Comparison of ENCODE assay signal across 32 cellular contexts in the genomic region with DNA sequence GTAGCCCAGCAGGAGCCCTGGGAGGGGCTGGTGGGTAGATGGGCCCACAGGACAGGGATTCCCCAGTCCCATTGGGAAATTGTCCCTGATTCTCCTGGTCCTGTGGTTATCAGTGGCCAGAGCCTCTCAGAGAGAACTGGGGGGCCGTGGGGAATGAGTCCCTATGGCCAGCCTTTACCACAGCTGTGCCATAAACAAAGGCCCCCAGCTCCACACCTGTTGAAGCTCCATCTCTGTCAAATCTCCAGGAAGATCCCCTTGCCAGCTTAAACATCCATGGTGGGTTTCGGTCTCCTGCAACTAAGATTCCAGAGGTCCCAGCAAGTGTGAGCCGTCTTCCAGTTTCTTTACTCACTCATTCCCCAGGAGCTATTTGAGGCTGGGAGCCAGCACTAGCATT.
"Had no signal": no experiment of that assay in that cellular context is flagged by ENCODE, and none has a peak within 500 bp of the region (broad histone marks: within the 10 kb centered on the region; RNA-seq: fewer than 3 reads in every experiment).

No MANE protein-coding gene starts in this region.

- H2AFZ ChIP-seq: PC-9 had no signal

- H3K4me3 ChIP-seq: PC-9 had no signal

- H3K4me3 Mint-ChIP-seq: activated CD4-positive, alpha-beta memory T cell treated with anti-CD3 and anti-CD28 coated beads, Interleukin-2, amount 10 ng/mL, durations not matched to agents 7 days and 5 days; activated CD8-positive, alpha-beta memory T cell treated with anti-CD3 and anti-CD28 coated beads, Interleukin-2, amount 10 ng/mL, durations not matched to agents 7 days and 5 days; activated naive CD4-positive, alpha-beta T cell treated with anti-CD3 and anti-CD28 coated beads, Interleukin-2, amount 10 ng/mL, durations not matched to agents 7 days and 5 days; activated naive CD8-positive, alpha-beta T cell; activated naive CD8-positive, alpha-beta T cell treated with anti-CD3 and anti-CD28 coated beads, Interleukin-2, amount 50 U/mL, for 24 hours had no signal

- DNase-seq: activated CD4-positive, alpha-beta memory T cell treated with anti-CD3 and anti-CD28 coated beads, Interleukin-2, amount 10 ng/mL, durations not matched to agents 7 days and 5 days; activated CD4-positive, alpha-beta T cell treated with anti-CD3 and anti-CD28 coated beads for 1 hour; activated CD4-positive, alpha-beta T cell treated with anti-CD3 and anti-CD28 coated beads for 48 hours; activated CD4-positive, CD25-positive, alpha-beta regulatory T cell; activated CD8-positive, alpha-beta memory T cell treated with anti-CD3 and anti-CD28 coated beads for 24 hours; activated CD8-positive, alpha-beta memory T cell treated with anti-CD3 and anti-CD28 coated beads, Interleukin-2, amount 10 ng/mL, durations not matched to agents 7 days and 5 days; activated CD8-positive, alpha-beta memory T cell treated with anti-CD3 and anti-CD28 coated beads, Interleukin-2, amount 50 U/mL, for 48 hours; activated effector memory CD4-positive, alpha-beta T cell treated with Interleukin-2 at 50 U/mL for 16 hours; activated naive CD4-positive, alpha-beta T cell treated with anti-CD3 and anti-CD28 coated beads, Interleukin-2, amount 10 ng/mL, durations not matched to agents 7 days and 5 days; activated naive CD8-positive, alpha-beta T cell treated with anti-CD3 and anti-CD28 coated beads, Interleukin-2, amount 50 U/mL, for 24 hours; activated T-cell treated with anti-CD3 and anti-CD28 coated beads, Interleukin-2, amount 50 U/mL, for 48 hours; anterior cingulate cortex; brain microvascular endothelial cell; Karpas-422; KBM-7; NCI-H1105; NCI-H1417 treated with DMSO at 0.1 percent for 48 hours; NCI-H2171 treated with DMSO at 0.1 percent for 48 hours; NCI-H2227 treated with DMSO at 0.1 percent for 48 hours; NCI-H446; NCI-H510A treated with DMSO at 0.1 percent for 48 hours; NCI-H526 treated with DMSO at 0.1 percent for 48 hours; PC-9; SIG-M5; SW 1271; T-helper 1 cell; T-helper 2 cell; T-helper 9 cell; WERI-Rb-1 had no signal

- H3K27me3 ChIP-seq: brain microvascular endothelial cell had no signal

- ATAC-seq: activated CD8-positive, alpha-beta memory T cell treated with anti-CD3 and anti-CD28 coated beads, Interleukin-2, amount 10 ng/mL, durations not matched to agents 7 days and 5 days; activated naive CD8-positive, alpha-beta T cell treated with anti-CD3 and anti-CD28 coated beads, Interleukin-2, amount 50 U/mL, for 24 hours; Right ventricle myocardium inferior had no signal

- H3K4me2 ChIP-seq: PC-9 had no signal

- H3K27ac Mint-ChIP-seq: activated CD4-positive, alpha-beta memory T cell treated with anti-CD3 and anti-CD28 coated beads, Interleukin-2, amount 10 ng/mL, durations not matched to agents 7 days and 5 days; activated CD8-positive, alpha-beta memory T cell treated with anti-CD3 and anti-CD28 coated beads, Interleukin-2, amount 10 ng/mL, durations not matched to agents 7 days and 5 days; activated naive CD4-positive, alpha-beta T cell treated with anti-CD3 and anti-CD28 coated beads, Interleukin-2, amount 10 ng/mL, durations not matched to agents 7 days and 5 days; activated naive CD8-positive, alpha-beta T cell; activated naive CD8-positive, alpha-beta T cell treated with anti-CD3 and anti-CD28 coated beads, Interleukin-2, amount 50 U/mL, for 24 hours had no signal

- H3K36me3 Mint-ChIP-seq: activated CD8-positive, alpha-beta memory T cell treated with anti-CD3 and anti-CD28 coated beads, Interleukin-2, amount 10 ng/mL, durations not matched to agents 7 days and 5 days; activated naive CD4-positive, alpha-beta T cell treated with anti-CD3 and anti-CD28 coated beads, Interleukin-2, amount 10 ng/mL, durations not matched to agents 7 days and 5 days; activated naive CD8-positive, alpha-beta T cell had no signal

- H3K27me3 Mint-ChIP-seq: activated CD4-positive, alpha-beta memory T cell treated with anti-CD3 and anti-CD28 coated beads, Interleukin-2, amount 10 ng/mL, durations not matched to agents 7 days and 5 days; activated CD8-positive, alpha-beta memory T cell treated with anti-CD3 and anti-CD28 coated beads, Interleukin-2, amount 10 ng/mL, durations not matched to agents 7 days and 5 days; activated naive CD4-positive, alpha-beta T cell treated with anti-CD3 and anti-CD28 coated beads, Interleukin-2, amount 10 ng/mL, durations not matched to agents 7 days and 5 days; activated naive CD8-positive, alpha-beta T cell; activated naive CD8-positive, alpha-beta T cell treated with anti-CD3 and anti-CD28 coated beads, Interleukin-2, amount 50 U/mL, for 24 hours had no signal

- H3K4me1 Mint-ChIP-seq: activated CD4-positive, alpha-beta memory T cell treated with anti-CD3 and anti-CD28 coated beads, Interleukin-2, amount 10 ng/mL, durations not matched to agents 7 days and 5 days; activated CD8-positive, alpha-beta memory T cell treated with anti-CD3 and anti-CD28 coated beads, Interleukin-2, amount 10 ng/mL, durations not matched to agents 7 days and 5 days; activated naive CD4-positive, alpha-beta T cell treated with anti-CD3 and anti-CD28 coated beads, Interleukin-2, amount 10 ng/mL, durations not matched to agents 7 days and 5 days; activated naive CD8-positive, alpha-beta T cell treated with anti-CD3 and anti-CD28 coated beads, Interleukin-2, amount 50 U/mL, for 24 hours had no signal

- H3K27ac ChIP-seq: brain microvascular endothelial cell, PC-9, RWPE1, WERI-Rb-1 had no signal

- H3K36me3 ChIP-seq: brain microvascular endothelial cell, WERI-Rb-1 had no signal
